Comparison of ENCODE assay signal across 13 cellular contexts in genomic region chr14:71011479-71011878, GRCh38.
A peak's percentile ranks its signal among the peaks of the same experiment; 100 is the strongest.
DNase-seq lines count a peak whose midpoint lies in the region; ATAC-seq and TF ChIP-seq lines count a peak whose summit lies in the region.
"Had no signal": no experiment of that assay in that cellular context is flagged by ENCODE, and none has a peak within 500 bp of the region (broad histone marks: within the 10 kb centered on the region; RNA-seq: fewer than 3 reads in every experiment).

No MANE protein-coding gene starts in this region.

- TF ChIP-seq CTCF in natural killer cell (IDR thresholded peaks at IDR 0.05) (peak; percentile 54), fibroblast of pulmonary artery (IDR thresholded peaks at IDR 0.05; ENCODE audit: low read length, missing control alignments) (peak; percentile 49)

- POLR2A ChIA-PET in T-cell (lab: Charles Lee) = no interaction called here

- H3K4me3 Mint-ChIP-seq in natural killer cell (no peak overlapping the region), T-cell (no peak overlapping the region)
- H3K4me3 Mint-ChIP-seq in natural killer cell treated with Interleukin-12 subunit alpha and Interleukin-12 subunit beta and Interleukin-15 and Interleukin-18, amount 100 ng/mL, for 72 hours = no peak overlapping the region
- H3K4me3 Mint-ChIP-seq: B cell had no signal

- H3K4me3 ChIP-seq in fibroblast of pulmonary artery (replicated peaks; ENCODE audit: low read depth, low read length) = no peak overlapping the region
- H3K4me3 ChIP-seq: esophagus squamous epithelium had no signal

- no peak for DNase-seq in natural killer cell
- DNase-seq in natural killer cell treated with Interleukin-12 subunit alpha and Interleukin-12 subunit beta and Interleukin-15 and Interleukin-18, amount 100 ng/mL, for 72 hours (ENCODE audit: low spot score) = no peak
- peak in 4 of 34 experiments; percentile 3 to 24 (median 13) for DNase-seq in T-cell
- DNase-seq in fibroblast of pulmonary artery (ENCODE audit: low read depth) = peak; percentile 30
- DNase-seq: aorta, esophagus squamous epithelium, kidney glomerular epithelial cell, NCI-H345 had no signal

- intact Hi-C loops in natural killer cell (cut with micrococcal nuclease) = loop anchor here (1.0 kb wide), 1 partner anchor 39 kb away; no protein-coding TSS in a partner anchor

- H3K4me1 Mint-ChIP-seq in natural killer cell (peaks cover 18 to 23% of the 10 kb centered on the region in 2 donors), T-cell (peaks cover 42 to 57% (median 49%) of the 10 kb centered on the region in 3 donors)
- H3K4me1 Mint-ChIP-seq in natural killer cell treated with Interleukin-12 subunit alpha and Interleukin-12 subunit beta and Interleukin-15 and Interleukin-18, amount 100 ng/mL, for 72 hours (ENCODE audit: low read depth in 2 of 2) = peaks cover 13 to 20% of the 10 kb centered on the region in 2 donors
- H3K4me1 Mint-ChIP-seq: B cell had no signal

- CTCF ChIA-PET in T-cell (lab: Charles Lee) = interaction anchor here (0.6 to 3.1 kb wide), 9 partner anchors 13 to 193 kb away, joined by 3 to 26 read pairs (median 5); partner anchors contain the start of gene PCNX1 (in 1 of the 2)

- ATAC-seq in natural killer cell (no peak), T-cell (replicated peaks in 1 of 4) (no peak), GM19397 (IDR thresholded peaks at IDR 0.05; ENCODE audit: unreplicated experiment) (no peak), HG03135 (IDR thresholded peaks at IDR 0.05; ENCODE audit: unreplicated experiment) (no peak), HG02610 (IDR thresholded peaks at IDR 0.05; ENCODE audit: unreplicated experiment) (no peak), HG03095 (IDR thresholded peaks at IDR 0.05; ENCODE audit: unreplicated experiment) (no peak)
- ATAC-seq in natural killer cell treated with Interleukin-12 subunit alpha and Interleukin-12 subunit beta and Interleukin-15 and Interleukin-18, amount 100 ng/mL, for 72 hours = no peak

- H3K36me3 Mint-ChIP-seq in natural killer cell = peaks cover 23% of the 10 kb centered on the region
- peaks cover 27% of the 10 kb centered on the region for H3K36me3 Mint-ChIP-seq in natural killer cell treated with Interleukin-12 subunit alpha and Interleukin-12 subunit beta and Interleukin-15 and Interleukin-18, amount 100 ng/mL, for 72 hours
- peaks cover 50% of the 10 kb centered on the region for H3K36me3 Mint-ChIP-seq in T-cell

- peak overlapping the region; percentile 47 to 69 for H3K27ac Mint-ChIP-seq in natural killer cell
- peak overlapping the region in 1 of 2 donors; percentile 40 for H3K27ac Mint-ChIP-seq in natural killer cell treated with Interleukin-12 subunit alpha and Interleukin-12 subunit beta and Interleukin-15 and Interleukin-18, amount 100 ng/mL, for 72 hours
- peak overlapping the region; percentile 23 to 29 for H3K27ac Mint-ChIP-seq in T-cell

- H3K27me3 Mint-ChIP-seq in natural killer cell (ENCODE audit: low read depth in 2 of 2) (no peaks in the 10 kb centered on the region), T-cell (no peaks in the 10 kb centered on the region)
- no peaks in the 10 kb centered on the region for H3K27me3 Mint-ChIP-seq in natural killer cell treated with Interleukin-12 subunit alpha and Interleukin-12 subunit beta and Interleukin-15 and Interleukin-18, amount 100 ng/mL, for 72 hours
- H3K27me3 Mint-ChIP-seq: B cell had no signal

- H3K9me3 Mint-ChIP-seq in natural killer cell (no peaks in the 10 kb centered on the region), T-cell (no peaks in the 10 kb centered on the region)
- no peaks in the 10 kb centered on the region for H3K9me3 Mint-ChIP-seq in natural killer cell treated with Interleukin-12 subunit alpha and Interleukin-12 subunit beta and Interleukin-15 and Interleukin-18, amount 100 ng/mL, for 72 hours
